9 cellular contexts compared by ENCODE assay signal in the genomic region with DNA sequence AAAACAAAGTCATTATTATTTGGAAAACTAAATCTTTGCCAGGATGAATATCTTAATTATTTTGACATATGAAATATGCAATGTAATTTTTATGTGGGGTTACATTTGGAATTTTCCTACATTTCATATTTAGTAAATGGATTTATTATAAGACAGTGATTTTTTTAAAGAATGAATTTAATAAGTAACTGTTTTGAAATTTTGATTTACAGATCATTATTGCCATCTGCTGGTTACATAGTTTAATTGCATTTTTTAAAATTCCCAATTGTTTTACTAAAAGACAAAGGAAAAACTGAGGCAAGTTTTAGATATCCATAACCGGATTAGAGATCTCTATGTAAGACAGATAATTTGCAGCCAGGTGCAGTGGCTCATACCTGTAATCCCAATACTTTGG. TPM values are rescaled to one million over a fixed set of nuclear protein-coding genes. Genes with fewer than 3 reads are reported as not detected.
DNase-seq lines count a peak whose midpoint lies in the region; ATAC-seq, FAIRE-seq and TF ChIP-seq lines count a peak whose summit lies in the region.
"Not testable (repeated sequence)": the region's sequence is repeated elsewhere in the genome, so short reads cannot be mapped to it uniquely, and the experiment has no call there.
"Had no signal": no experiment of that assay in that cellular context is flagged by ENCODE, and none has a peak within 500 bp of the region (broad histone marks: within the 10 kb centered on the region; RNA-seq: fewer than 3 reads in every experiment).

No MANE protein-coding gene starts in this region.

- DNase-seq in BJ (ENCODE audit: low read depth); PC-3; frontal cortex (ENCODE audit: low spot score in 2 of 2); nephron progenitor cell; upper lobe of right lung: not testable (repeated sequence)
- peak; percentile 26 for DNase-seq in GM23248
- peak; percentile 19 for DNase-seq in NCI-H1105 treated with DMSO at 0.1 percent for 48 hours (lab: John Stamatoyannopoulos, UW)
- peak; percentile 10 for DNase-seq in adipocyte (ENCODE audit: low read depth)

- not testable (repeated sequence) for H3K9me2 ChIP-seq in GM23248 (ENCODE audit: insufficient read depth); PC-3 (replicated peaks; ENCODE audit: low read length)

- intact Hi-C loops in PC-3 (cut with micrococcal nuclease) = loop anchor here (5.0 to 10.0 kb wide), 3 partner anchors 343 to 780 kb away; no protein-coding TSS in a partner anchor
- intact Hi-C loops in upper lobe of right lung (cut with DNase I) = not testable (repeated sequence)

- H3F3A ChIP-seq in GM23248 (ENCODE audit: insufficient read depth); PC-3 (ENCODE audit: low read length, unreplicated experiment): not testable (repeated sequence)

- not testable (repeated sequence) for H3K36me3 ChIP-seq in BJ (ENCODE audit: control insufficient read depth, insufficient read depth, low read length); GM23248 (ENCODE audit: low read depth); PC-3 (ENCODE audit: low read depth, low read length); adipocyte (ENCODE audit: control insufficient read depth, insufficient read depth, low read length, severe bottlenecking); upper lobe of right lung

- not testable (repeated sequence) for H3K4me2 ChIP-seq in GM23248 (ENCODE audit: unreplicated experiment); PC-3 (ENCODE audit: low read length)

- H3K36me3 Mint-ChIP-seq in nephron progenitor cell (ENCODE audit: low read depth) = not testable (repeated sequence)

- H3K27me3 Mint-ChIP-seq in nephron progenitor cell (ENCODE audit: low read depth, poor library complexity) = peaks cover 22% of the 10 kb centered on the region

- H3K27me3 ChIP-seq in BJ (ENCODE audit: control insufficient read depth, insufficient read depth, low read length); adipocyte (replicated peaks; ENCODE audit: control insufficient read depth, insufficient read depth, low read length): not testable (repeated sequence)
- H3K27me3 ChIP-seq in GM23248 (replicated peaks; ENCODE audit: insufficient read depth) = peaks cover 14% of the 10 kb centered on the region
- H3K27me3 ChIP-seq in PC-3 (ENCODE audit: low read length) = peaks cover 18% of the 10 kb centered on the region
- H3K27me3 ChIP-seq in upper lobe of right lung = peaks cover 12% of the 10 kb centered on the region

- POLR2A ChIA-PET in BJ (lab: Charles Lee); PC-3 (lab: Charles Lee; ENCODE audit: unreplicated experiment): not testable (repeated sequence)

- in situ Hi-C loops in GM23248 (cut with MboI) = loop anchor here (25.0 kb wide), 1 partner anchor 1878 kb away; no protein-coding TSS in a partner anchor

- H3K9me3 ChIP-seq in GM23248 (ENCODE audit: low read depth); PC-3 (ENCODE audit: low read length); adipocyte (ENCODE audit: control insufficient read depth, low read length); upper lobe of right lung: not testable (repeated sequence)

- WGBS in GM23248 (ENCODE audit: low coverage in 1 of 2, low lambda C conversion rate in 2 of 2, missing lambda C conversion rate in 2 of 2), 2 experiments = 0% methylated on average over 1 of the region's 1 CpG

- FAIRE-seq in frontal cortex (lab: Jason Lieb, UNC) = peak; percentile 99

- H3K4me3 Mint-ChIP-seq in nephron progenitor cell = not testable (repeated sequence)

- H3K27ac Mint-ChIP-seq in nephron progenitor cell = not testable (repeated sequence)

- TF ChIP-seq CTCF in BJ (IDR thresholded peaks at IDR 0.05; ENCODE audit: insufficient read depth, low read depth, low read length) = 0 out of 2 replicates have a peak, but pooled peaks have one; percentile 1
- peak; percentile 17; the same call in 1 of the 2 replicates for TF ChIP-seq CTCF in PC-3 (conservative IDR thresholded peaks at IDR 0.05; ENCODE audit: low read depth, low read length)
- peak; percentile 25 for TF ChIP-seq CTCF in nephron progenitor cell (IDR thresholded peaks at IDR 0.05)
- TF ChIP-seq CTCF in upper lobe of right lung (IDR thresholded peaks at IDR 0.05) = peak; percentile 22

- not testable (repeated sequence) for H4K20me1 ChIP-seq in GM23248 (ENCODE audit: insufficient read depth); PC-3 (ENCODE audit: low read length)

- H3K4me3 ChIP-seq in BJ (ENCODE audit: low read depth, low read length); GM23248; PC-3 (ENCODE audit: low read length); adipocyte (ENCODE audit: low read length); upper lobe of right lung: not testable (repeated sequence)

- not testable (repeated sequence) for H3K4me1 ChIP-seq in GM23248 (ENCODE audit: insufficient read depth); PC-3 (ENCODE audit: insufficient read depth, low read length); adipocyte (ENCODE audit: control insufficient read depth, insufficient read depth, low read length); upper lobe of right lung

- not testable (repeated sequence) for BruUV-seq in PC-3 (replicated peaks; lab: Mats Ljungman, UMichigan)

- not testable (repeated sequence) for H3K4me1 Mint-ChIP-seq in nephron progenitor cell

- CTCF ChIA-PET in BJ (lab: Yijun Ruan, JAX); PC-3 (lab: Charles Lee): not testable (repeated sequence)

- H2AFZ ChIP-seq in GM23248; PC-3 (ENCODE audit: low read length): not testable (repeated sequence)

- H3K9me3 Mint-ChIP-seq in nephron progenitor cell = not testable (repeated sequence)

- not testable (repeated sequence) for H3K79me2 ChIP-seq in GM23248 (ENCODE audit: insufficient read depth); PC-3 (ENCODE audit: low read length)

- H3K9ac ChIP-seq in GM23248; PC-3 (ENCODE audit: low read length); adipocyte (ENCODE audit: low read length): not testable (repeated sequence)

- not testable (repeated sequence) for H3K27ac ChIP-seq in GM23248; PC-3 (ENCODE audit: low read length); upper lobe of right lung

- ATAC-seq in PC-3, upper lobe of right lung: not testable (repeated sequence)

RNA-seq across cellular contexts. Expression of a gene that starts 39.3 kb away (rescaled TPM):
- 2.7 and 6.9 TPM in 2 replicates for polyA plus RNA-seq in BJ (2011; rRNA removed)
- 0.67 and 1.2 TPM in 2 replicates for polyA minus RNA-seq in BJ (2011; rRNA and poly(A)+ RNA removed)
- 97.7 and 120 TPM in 2 replicates for total RNA-seq in GM23248 (2014; rRNA removed; shearing (Covaris generic))
- polyA plus RNA-seq in GM23248 (2016; fragmentation: Nextera tagmentation; extraction: Ambion mirVana) = 139 and 140 TPM in 2 replicates
- 15.7 and 21.2 TPM in 2 replicates for total RNA-seq in PC-3 (2014; rRNA removed)
- 0.82 TPM for total RNA-seq in frontal cortex
- total RNA-seq in upper lobe of right lung = 5.7 TPM
- total RNA-seq: activated CD8-positive, alpha-beta T cell treated with anti-CD3 and anti-CD28 coated beads, Interleukin-2, amount 10 ng/mL, durations not matched to agents 7 days and 5 days had no signal
